In the genomic region with DNA sequence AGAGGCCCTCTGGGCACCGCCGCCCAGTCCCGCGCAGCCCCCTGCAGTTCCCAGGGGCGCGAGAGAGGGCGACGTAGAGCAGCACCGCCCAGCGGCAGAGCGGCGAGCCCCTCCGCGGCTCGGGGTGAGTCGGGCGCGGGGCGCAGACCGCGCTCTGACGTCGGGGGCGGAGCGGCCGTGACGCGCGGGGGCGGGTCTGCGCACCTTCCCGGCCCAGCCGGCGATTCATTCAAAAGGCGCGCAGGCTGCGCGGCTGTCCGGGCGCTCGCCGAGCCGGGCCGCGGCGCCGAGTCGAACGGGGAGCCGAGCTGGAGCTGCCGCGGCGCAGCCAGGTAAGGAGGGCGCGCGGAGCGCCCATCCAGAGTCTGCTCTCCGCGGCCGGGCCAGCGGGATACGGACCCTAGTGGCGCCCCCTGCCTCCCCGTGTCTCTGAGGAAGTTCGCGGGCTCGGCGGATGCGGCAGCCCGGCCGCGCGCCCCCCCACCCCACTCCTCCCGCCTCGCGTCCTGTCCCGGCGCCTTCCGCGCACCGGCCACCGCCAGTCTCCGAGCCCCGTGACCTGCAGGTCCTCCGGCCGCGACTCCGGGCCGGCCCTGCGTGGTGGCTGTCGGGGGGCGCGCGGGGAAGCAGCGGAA, we compare ENCODE assay signal across 1 cellular context.
TF ChIP-seq lines count a peak whose summit lies in the region.

A gene with protein sequence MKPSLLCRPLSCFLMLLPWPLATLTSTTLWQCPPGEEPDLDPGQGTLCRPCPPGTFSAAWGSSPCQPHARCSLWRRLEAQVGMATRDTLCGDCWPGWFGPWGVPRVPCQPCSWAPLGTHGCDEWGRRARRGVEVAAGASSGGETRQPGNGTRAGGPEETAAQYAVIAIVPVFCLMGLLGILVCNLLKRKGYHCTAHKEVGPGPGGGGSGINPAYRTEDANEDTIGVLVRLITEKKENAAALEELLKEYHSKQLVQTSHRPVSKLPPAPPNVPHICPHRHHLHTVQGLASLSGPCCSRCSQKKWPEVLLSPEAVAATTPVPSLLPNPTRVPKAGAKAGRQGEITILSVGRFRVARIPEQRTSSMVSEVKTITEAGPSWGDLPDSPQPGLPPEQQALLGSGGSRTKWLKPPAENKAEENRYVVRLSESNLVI (plus strand): TSS at position 232 of the 635 bp plus-strand sequence. CDS start 12,738 bp downstream, outside the sequence.

TF ChIP-seq in K562, 482 proteins besides CTCF, POLR2A, EP300 and RAD21 (continued from another document and continues in another):
- TF ChIP-seq, protein P1, sequence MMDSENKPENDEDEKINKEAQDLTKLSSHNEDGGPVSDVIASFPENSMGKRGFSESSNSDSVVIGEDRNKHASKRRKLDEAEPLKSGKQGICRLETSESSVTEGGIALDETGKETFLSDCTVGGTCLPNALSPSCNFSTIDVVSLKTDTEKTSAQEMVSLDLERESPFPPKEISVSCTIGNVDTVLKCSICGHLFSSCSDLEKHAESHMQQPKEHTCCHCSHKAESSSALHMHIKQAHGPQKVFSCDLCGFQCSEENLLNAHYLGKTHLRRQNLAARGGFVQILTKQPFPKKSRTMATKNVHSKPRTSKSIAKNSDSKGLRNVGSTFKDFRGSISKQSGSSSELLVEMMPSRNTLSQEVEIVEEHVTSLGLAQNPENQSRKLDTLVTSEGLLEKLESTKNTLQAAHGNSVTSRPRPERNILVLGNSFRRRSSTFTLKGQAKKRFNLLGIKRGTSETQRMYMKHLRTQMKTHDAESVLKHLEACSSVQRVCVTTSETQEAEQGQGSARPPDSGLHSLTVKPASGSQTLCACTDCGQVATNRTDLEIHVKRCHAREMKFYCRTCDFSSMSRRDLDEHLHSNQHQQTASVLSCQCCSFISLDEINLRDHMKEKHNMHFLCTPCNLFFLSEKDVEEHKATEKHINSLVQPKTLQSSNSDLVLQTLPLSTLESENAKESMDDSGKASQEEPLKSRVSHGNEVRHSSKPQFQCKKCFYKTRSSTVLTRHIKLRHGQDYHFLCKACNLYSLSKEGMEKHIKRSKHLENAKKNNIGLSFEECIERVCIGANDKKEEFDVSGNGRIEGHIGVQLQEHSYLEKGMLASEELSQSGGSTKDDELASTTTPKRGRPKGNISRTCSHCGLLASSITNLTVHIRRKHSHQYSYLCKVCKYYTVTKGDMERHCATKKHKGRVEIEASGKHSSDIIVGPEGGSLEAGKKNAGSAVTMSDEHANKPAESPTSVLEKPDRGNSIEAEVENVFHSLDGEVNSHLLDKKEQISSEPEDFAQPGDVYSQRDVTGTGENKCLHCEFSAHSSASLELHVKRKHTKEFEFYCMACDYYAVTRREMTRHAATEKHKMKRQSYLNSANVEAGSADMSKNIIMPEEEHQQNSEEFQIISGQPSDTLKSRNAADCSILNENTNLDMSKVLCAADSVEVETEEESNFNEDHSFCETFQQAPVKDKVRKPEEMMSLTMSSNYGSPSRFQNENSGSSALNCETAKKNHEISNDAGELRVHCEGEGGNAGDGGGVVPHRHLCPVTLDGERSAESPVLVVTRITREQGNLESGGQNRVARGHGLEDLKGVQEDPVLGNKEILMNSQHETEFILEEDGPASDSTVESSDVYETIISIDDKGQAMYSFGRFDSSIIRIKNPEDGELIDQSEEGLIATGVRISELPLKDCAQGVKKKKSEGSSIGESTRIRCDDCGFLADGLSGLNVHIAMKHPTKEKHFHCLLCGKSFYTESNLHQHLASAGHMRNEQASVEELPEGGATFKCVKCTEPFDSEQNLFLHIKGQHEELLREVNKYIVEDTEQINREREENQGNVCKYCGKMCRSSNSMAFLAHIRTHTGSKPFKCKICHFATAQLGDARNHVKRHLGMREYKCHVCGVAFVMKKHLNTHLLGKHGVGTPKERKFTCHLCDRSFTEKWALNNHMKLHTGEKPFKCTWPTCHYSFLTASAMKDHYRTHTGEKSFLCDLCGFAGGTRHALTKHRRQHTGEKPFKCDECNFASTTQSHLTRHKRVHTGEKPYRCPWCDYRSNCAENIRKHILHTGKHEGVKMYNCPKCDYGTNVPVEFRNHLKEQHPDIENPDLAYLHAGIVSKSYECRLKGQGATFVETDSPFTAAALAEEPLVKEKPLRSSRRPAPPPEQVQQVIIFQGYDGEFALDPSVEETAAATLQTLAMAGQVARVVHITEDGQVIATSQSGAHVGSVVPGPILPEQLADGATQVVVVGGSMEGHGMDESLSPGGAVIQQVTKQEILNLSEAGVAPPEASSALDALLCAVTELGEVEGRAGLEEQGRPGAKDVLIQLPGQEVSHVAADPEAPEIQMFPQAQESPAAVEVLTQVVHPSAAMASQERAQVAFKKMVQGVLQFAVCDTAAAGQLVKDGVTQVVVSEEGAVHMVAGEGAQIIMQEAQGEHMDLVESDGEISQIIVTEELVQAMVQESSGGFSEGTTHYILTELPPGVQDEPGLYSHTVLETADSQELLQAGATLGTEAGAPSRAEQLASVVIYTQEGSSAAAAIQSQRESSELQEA (IDR thresholded peaks at IDR 0.05; ENCODE audit: low read depth) = no peak
- TF ChIP-seq HDAC3 (IDR thresholded peaks at IDR 0.05; ENCODE audit: borderline replicate concordance, partially characterized antibody) = no peak
- no peak for TF ChIP-seq RBM22 (IDR thresholded peaks at IDR 0.05; ENCODE audit: low read depth, low read length, poor library complexity, severe bottlenecking)
- peak; percentile 20; the same call in 1 of the 2 replicates for TF ChIP-seq JUND (IDR thresholded peaks at IDR 0.05; ENCODE audit: borderline replicate concordance, low read depth, low read length)
- TF ChIP-seq JUND (tag; IDR thresholded peaks at IDR 0.05; ENCODE audit: borderline replicate concordance, low read depth, low read length) = no peak; the same call in 2 of the 3 replicates
- TF ChIP-seq, protein P2, sequence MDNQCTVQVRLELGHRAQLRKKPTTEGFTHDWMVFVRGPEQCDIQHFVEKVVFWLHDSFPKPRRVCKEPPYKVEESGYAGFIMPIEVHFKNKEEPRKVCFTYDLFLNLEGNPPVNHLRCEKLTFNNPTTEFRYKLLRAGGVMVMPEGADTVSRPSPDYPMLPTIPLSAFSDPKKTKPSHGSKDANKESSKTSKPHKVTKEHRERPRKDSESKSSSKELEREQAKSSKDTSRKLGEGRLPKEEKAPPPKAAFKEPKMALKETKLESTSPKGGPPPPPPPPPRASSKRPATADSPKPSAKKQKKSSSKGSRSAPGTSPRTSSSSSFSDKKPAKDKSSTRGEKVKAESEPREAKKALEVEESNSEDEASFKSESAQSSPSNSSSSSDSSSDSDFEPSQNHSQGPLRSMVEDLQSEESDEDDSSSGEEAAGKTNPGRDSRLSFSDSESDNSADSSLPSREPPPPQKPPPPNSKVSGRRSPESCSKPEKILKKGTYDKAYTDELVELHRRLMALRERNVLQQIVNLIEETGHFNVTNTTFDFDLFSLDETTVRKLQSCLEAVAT (IDR thresholded peaks at IDR 0.05) = no peak
- TF ChIP-seq MCM5 (IDR thresholded peaks at IDR 0.05; ENCODE audit: low read depth) = no peak
- no peak for TF ChIP-seq ARID1B (IDR thresholded peaks at IDR 0.05)
- TF ChIP-seq PHB2 (IDR thresholded peaks at IDR 0.05; ENCODE audit: low read depth) = no peak
- no peak for TF ChIP-seq RFX7 (CRISPR knock-in tag; IDR thresholded peaks at IDR 0.05)
- TF ChIP-seq, protein P3, sequence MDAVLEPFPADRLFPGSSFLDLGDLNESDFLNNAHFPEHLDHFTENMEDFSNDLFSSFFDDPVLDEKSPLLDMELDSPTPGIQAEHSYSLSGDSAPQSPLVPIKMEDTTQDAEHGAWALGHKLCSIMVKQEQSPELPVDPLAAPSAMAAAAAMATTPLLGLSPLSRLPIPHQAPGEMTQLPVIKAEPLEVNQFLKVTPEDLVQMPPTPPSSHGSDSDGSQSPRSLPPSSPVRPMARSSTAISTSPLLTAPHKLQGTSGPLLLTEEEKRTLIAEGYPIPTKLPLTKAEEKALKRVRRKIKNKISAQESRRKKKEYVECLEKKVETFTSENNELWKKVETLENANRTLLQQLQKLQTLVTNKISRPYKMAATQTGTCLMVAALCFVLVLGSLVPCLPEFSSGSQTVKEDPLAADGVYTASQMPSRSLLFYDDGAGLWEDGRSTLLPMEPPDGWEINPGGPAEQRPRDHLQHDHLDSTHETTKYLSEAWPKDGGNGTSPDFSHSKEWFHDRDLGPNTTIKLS (IDR thresholded peaks at IDR 0.05; ENCODE audit: borderline replicate concordance, low read depth) = no peak
- no peak for TF ChIP-seq ZNF174 (CRISPR knock-in tag; IDR thresholded peaks at IDR 0.05)
- TF ChIP-seq PPARD (CRISPR knock-in tag; IDR thresholded peaks at IDR 0.05) = no peak
- no peak for TF ChIP-seq ZFP1 (CRISPR knock-in tag; IDR thresholded peaks at IDR 0.05)
- TF ChIP-seq IRF2 (CRISPR knock-in tag; IDR thresholded peaks at IDR 0.05) = no peak
- TF ChIP-seq, protein P4, sequence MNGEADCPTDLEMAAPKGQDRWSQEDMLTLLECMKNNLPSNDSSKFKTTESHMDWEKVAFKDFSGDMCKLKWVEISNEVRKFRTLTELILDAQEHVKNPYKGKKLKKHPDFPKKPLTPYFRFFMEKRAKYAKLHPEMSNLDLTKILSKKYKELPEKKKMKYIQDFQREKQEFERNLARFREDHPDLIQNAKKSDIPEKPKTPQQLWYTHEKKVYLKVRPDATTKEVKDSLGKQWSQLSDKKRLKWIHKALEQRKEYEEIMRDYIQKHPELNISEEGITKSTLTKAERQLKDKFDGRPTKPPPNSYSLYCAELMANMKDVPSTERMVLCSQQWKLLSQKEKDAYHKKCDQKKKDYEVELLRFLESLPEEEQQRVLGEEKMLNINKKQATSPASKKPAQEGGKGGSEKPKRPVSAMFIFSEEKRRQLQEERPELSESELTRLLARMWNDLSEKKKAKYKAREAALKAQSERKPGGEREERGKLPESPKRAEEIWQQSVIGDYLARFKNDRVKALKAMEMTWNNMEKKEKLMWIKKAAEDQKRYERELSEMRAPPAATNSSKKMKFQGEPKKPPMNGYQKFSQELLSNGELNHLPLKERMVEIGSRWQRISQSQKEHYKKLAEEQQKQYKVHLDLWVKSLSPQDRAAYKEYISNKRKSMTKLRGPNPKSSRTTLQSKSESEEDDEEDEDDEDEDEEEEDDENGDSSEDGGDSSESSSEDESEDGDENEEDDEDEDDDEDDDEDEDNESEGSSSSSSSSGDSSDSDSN (IDR thresholded peaks at IDR 0.05; ENCODE audit: borderline replicate concordance in 1 of 2, low read depth in 2 of 2, low read length in 2 of 2) = peak; percentile 54 to 76
- TF ChIP-seq, protein P5, sequence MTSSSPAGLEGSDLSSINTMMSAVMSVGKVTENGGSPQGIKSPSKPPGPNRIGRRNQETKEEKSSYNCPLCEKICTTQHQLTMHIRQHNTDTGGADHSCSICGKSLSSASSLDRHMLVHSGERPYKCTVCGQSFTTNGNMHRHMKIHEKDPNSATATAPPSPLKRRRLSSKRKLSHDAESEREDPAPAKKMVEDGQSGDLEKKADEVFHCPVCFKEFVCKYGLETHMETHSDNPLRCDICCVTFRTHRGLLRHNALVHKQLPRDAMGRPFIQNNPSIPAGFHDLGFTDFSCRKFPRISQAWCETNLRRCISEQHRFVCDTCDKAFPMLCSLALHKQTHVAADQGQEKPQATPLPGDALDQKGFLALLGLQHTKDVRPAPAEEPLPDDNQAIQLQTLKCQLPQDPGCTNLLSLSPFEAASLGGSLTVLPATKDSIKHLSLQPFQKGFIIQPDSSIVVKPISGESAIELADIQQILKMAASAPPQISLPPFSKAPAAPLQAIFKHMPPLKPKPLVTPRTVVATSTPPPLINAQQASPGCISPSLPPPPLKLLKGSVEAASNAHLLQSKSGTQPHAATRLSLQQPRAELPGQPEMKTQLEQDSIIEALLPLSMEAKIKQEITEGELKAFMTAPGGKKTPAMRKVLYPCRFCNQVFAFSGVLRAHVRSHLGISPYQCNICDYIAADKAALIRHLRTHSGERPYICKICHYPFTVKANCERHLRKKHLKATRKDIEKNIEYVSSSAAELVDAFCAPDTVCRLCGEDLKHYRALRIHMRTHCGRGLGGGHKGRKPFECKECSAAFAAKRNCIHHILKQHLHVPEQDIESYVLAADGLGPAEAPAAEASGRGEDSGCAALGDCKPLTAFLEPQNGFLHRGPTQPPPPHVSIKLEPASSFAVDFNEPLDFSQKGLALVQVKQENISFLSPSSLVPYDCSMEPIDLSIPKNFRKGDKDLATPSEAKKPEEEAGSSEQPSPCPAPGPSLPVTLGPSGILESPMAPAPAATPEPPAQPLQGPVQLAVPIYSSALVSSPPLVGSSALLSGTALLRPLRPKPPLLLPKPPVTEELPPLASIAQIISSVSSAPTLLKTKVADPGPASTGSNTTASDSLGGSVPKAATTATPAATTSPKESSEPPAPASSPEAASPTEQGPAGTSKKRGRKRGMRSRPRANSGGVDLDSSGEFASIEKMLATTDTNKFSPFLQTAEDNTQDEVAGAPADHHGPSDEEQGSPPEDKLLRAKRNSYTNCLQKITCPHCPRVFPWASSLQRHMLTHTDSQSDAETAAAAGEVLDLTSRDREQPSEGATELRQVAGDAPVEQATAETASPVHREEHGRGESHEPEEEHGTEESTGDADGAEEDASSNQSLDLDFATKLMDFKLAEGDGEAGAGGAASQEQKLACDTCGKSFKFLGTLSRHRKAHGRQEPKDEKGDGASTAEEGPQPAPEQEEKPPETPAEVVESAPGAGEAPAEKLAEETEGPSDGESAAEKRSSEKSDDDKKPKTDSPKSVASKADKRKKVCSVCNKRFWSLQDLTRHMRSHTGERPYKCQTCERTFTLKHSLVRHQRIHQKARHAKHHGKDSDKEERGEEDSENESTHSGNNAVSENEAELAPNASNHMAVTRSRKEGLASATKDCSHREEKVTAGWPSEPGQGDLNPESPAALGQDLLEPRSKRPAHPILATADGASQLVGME (CRISPR knock-in tag; IDR thresholded peaks at IDR 0.05) = no peak
- TF ChIP-seq MTA2 (IDR thresholded peaks at IDR 0.05; ENCODE audit: low read depth) = no peak
- no peak for TF ChIP-seq TAF9B (IDR thresholded peaks at IDR 0.05; ENCODE audit: partially characterized antibody)
- TF ChIP-seq BACH1 (tag; IDR thresholded peaks at IDR 0.05) = no peak
- TF ChIP-seq, protein P6, sequence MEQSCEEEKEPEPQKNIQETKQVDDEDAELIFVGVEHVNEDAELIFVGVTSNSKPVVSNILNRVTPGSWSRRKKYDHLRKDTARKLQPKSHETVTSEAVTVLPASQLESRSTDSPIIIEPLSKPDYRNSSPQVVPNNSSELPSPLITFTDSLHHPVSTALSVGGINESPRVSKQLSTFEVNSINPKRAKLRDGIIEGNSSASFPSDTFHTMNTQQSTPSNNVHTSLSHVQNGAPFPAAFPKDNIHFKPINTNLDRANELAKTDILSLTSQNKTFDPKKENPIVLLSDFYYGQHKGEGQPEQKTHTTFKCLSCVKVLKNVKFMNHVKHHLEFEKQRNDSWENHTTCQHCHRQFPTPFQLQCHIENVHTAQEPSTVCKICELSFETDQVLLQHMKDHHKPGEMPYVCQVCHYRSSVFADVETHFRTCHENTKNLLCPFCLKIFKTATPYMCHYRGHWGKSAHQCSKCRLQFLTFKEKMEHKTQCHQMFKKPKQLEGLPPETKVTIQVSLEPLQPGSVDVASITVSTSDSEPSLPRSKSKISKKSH (CRISPR knock-in tag; IDR thresholded peaks at IDR 0.05) = no peak
- TF ChIP-seq NFE2L1 (tag; IDR thresholded peaks at IDR 0.05; ENCODE audit: borderline replicate concordance, low read depth) = no peak
- no peak for TF ChIP-seq RBM17 (IDR thresholded peaks at IDR 0.05; ENCODE audit: borderline replicate concordance, low read depth, low read length)
- TF ChIP-seq ZBTB8A (IDR thresholded peaks at IDR 0.05; ENCODE audit: partially characterized antibody) = no peak
- TF ChIP-seq BRD4 (IDR thresholded peaks at IDR 0.05) = no peak
- no peak for TF ChIP-seq PRMT5 (CRISPR knock-in tag; IDR thresholded peaks at IDR 0.05)
- TF ChIP-seq GABPA (tag; conservative IDR thresholded peaks at IDR 0.05; ENCODE audit: low read depth) = peak; percentile 31
- no peak for TF ChIP-seq ZNF324 (CRISPR knock-in tag; IDR thresholded peaks at IDR 0.05)
